ENCODE assay signal across 8 cellular contexts in genomic region chr17:18182190-18182977, GRCh38. TPM values are rescaled to one million over a fixed set of nuclear protein-coding genes. Genes with fewer than 3 reads are reported as not detected.
DNase-seq lines count a peak whose midpoint lies in the region; ATAC-seq and TF ChIP-seq lines count a peak whose summit lies in the region.

No MANE protein-coding gene starts in this region.

- TF ChIP-seq CTCF in AG10803 (conservative IDR thresholded peaks at IDR 0.05; ENCODE audit: low read length): no peak
- no peak for TF ChIP-seq CTCF in HL-60 (IDR thresholded peaks at IDR 0.05; ENCODE audit: insufficient read depth, low read length)
- TF ChIP-seq CTCF in astrocyte of the spinal cord (IDR thresholded peaks at IDR 0.05; ENCODE audit: low read depth, low read length): no peak

- no peak for ATAC-seq in HG02938 (IDR thresholded peaks at IDR 0.05; ENCODE audit: unreplicated experiment)

- in situ Hi-C loops in astrocyte of the spinal cord (cut with HindIII; ENCODE audit: low sequenced_read_pairs): no loop called here

- H3K4me3 ChIP-seq in AG10803 (ENCODE audit: low read length) (peak overlapping the region; percentile 79), HL-60 (replicated peaks; ENCODE audit: insufficient read depth, low read length) (peak overlapping the region; percentile 33), astrocyte of the spinal cord (ENCODE audit: low read depth, low read length) (peak overlapping the region; percentile 55)

- H3K27ac ChIP-seq in HL-60 (replicated peaks) (peak overlapping the region; percentile 99), layer of hippocampus (ENCODE audit: low read depth, low read length) (peak overlapping the region; percentile 98), substantia nigra (ENCODE audit: low read depth, low read length, poor library complexity, severe bottlenecking) (peak overlapping the region; percentile 97)

- H3K27me3 ChIP-seq in HL-60 (ENCODE audit: insufficient read depth, poor library complexity, severe bottlenecking): no peaks in the 10 kb centered on the region
- H3K27me3 ChIP-seq in layer of hippocampus (ENCODE audit: control insufficient read depth, insufficient read depth, low read length): no peaks in the 10 kb centered on the region

- DNase-seq in AG10803 (ENCODE audit: low read depth) (no peak), HL-60 (ENCODE audit: low read depth in 1 of 2, low spot score in 1 of 2) (no peak), astrocyte of the spinal cord (ENCODE audit: low read depth, low spot score) (no peak), substantia nigra (lab: John Stamatoyannopoulos, UW) (peak in 1 of 49 donors; percentile 60), NCI-H2081 treated with DMSO at 0.1 percent for 48 hours (lab: John Stamatoyannopoulos, UW) (no peak), occipital lobe (lab: John Stamatoyannopoulos, UW) (no peak)

RNA-seq across cellular contexts. Expression of gene ALKBH5, which starts 1.2 kb away (rescaled TPM):
- 79.7 TPM for total RNA-seq in occipital lobe

RNA-seq across cellular contexts. Expression of gene LLGL1, which starts 43.1 kb away (rescaled TPM):
- total RNA-seq in occipital lobe: 34.0 TPM
